In genomic region chr9:97312556-97312955, GRCh38 we compare ENCODE assay signal across 22 cellular contexts. TPM values are rescaled to one million over a fixed set of nuclear protein-coding genes. Genes with fewer than 3 reads are reported as not detected.
DNase-seq lines count a peak whose midpoint lies in the region; ATAC-seq and TF ChIP-seq lines count a peak whose summit lies in the region.
"Had no signal": no experiment of that assay in that cellular context is flagged by ENCODE, and none has a peak within 500 bp of the region (broad histone marks: within the 10 kb centered on the region; RNA-seq: fewer than 3 reads in every experiment).

No MANE protein-coding gene starts in this region.

- no peak overlapping the region for H3K4me3 ChIP-seq in esophagus muscularis mucosa
- no peak overlapping the region for H3K4me3 ChIP-seq in ovary
- H3K4me3 ChIP-seq: BLaER1 had no signal

- no peaks in the 10 kb centered on the region for H3K9me3 Mint-ChIP-seq in stimulated activated memory B cell treated with anti-CD40 and anti-IgM and Interleukin-4, amounts not matched to agents 10 μg/mL and 1 μg/mL and 100 μg/mL, for 72 hours
- H3K9me3 Mint-ChIP-seq: CD4-positive, alpha-beta memory T cell; CD4-positive, CD25-positive, alpha-beta regulatory T cell; CD8-positive, alpha-beta memory T cell had no signal

- TF ChIP-seq EP300 in esophagus muscularis mucosa (IDR thresholded peaks at IDR 0.05) = no peak
- no peak for TF ChIP-seq EP300 in ovary (IDR thresholded peaks at IDR 0.05)

- no peak for ATAC-seq in GM19324 (IDR thresholded peaks at IDR 0.05; ENCODE audit: low FRiP score, unreplicated experiment)
- ATAC-seq in stimulated activated memory B cell treated with anti-CD40 and anti-IgM and Interleukin-4, amounts not matched to agents 10 μg/mL and 1 μg/mL and 100 μg/mL, for 72 hours = no peak

- H3K27me3 ChIP-seq in esophagus muscularis mucosa = no peaks in the 10 kb centered on the region
- H3K27me3 ChIP-seq in ovary = no peaks in the 10 kb centered on the region
- H3K27me3 ChIP-seq: BLaER1 had no signal

- no peaks in the 10 kb centered on the region for H3K9me3 ChIP-seq in esophagus muscularis mucosa
- no peaks in the 10 kb centered on the region for H3K9me3 ChIP-seq in ovary
- H3K9me3 ChIP-seq: BE2C had no signal

- intact Hi-C loops in esophagus muscularis mucosa (cut with DNase I) = no loop called here
- intact Hi-C loops in ovary (cut with DNase I) = no loop called here

- H3K36me3 ChIP-seq in esophagus muscularis mucosa (peaks cover 3 to 86% (median 75%) of the 10 kb centered on the region in 4 donors), ovary (no peaks in the 10 kb centered on the region)
- H3K36me3 ChIP-seq: BE2C, BLaER1 had no signal

- no peak for TF ChIP-seq CTCF in esophagus muscularis mucosa (IDR thresholded peaks at IDR 0.05)
- no peak for TF ChIP-seq CTCF in ovary (IDR thresholded peaks at IDR 0.05)

- H3K4me1 ChIP-seq in esophagus muscularis mucosa (peaks cover 0 to 7% (median 5%) of the 10 kb centered on the region in 4 donors), ovary (ENCODE audit: insufficient read depth) (peaks cover 4% of the 10 kb centered on the region)
- H3K4me1 ChIP-seq: BE2C had no signal

- no peaks in the 10 kb centered on the region for H3K27me3 Mint-ChIP-seq in stimulated activated memory B cell treated with anti-CD40 and anti-IgM and Interleukin-4, amounts not matched to agents 10 μg/mL and 1 μg/mL and 100 μg/mL, for 72 hours
- H3K27me3 Mint-ChIP-seq: CD4-positive, alpha-beta memory T cell; CD4-positive, CD25-positive, alpha-beta regulatory T cell; CD8-positive, alpha-beta memory T cell had no signal

- peaks cover 49% of the 10 kb centered on the region for H3K36me3 Mint-ChIP-seq in stimulated activated memory B cell treated with anti-CD40 and anti-IgM and Interleukin-4, amounts not matched to agents 10 μg/mL and 1 μg/mL and 100 μg/mL, for 72 hours

- no peak overlapping the region for H3K27ac Mint-ChIP-seq in stimulated activated memory B cell treated with anti-CD40 and anti-IgM and Interleukin-4, amounts not matched to agents 10 μg/mL and 1 μg/mL and 100 μg/mL, for 72 hours
- H3K27ac Mint-ChIP-seq: CD4-positive, alpha-beta memory T cell; CD8-positive, alpha-beta memory T cell had no signal

- H3K4me1 Mint-ChIP-seq in stimulated activated memory B cell treated with anti-CD40 and anti-IgM and Interleukin-4, amounts not matched to agents 10 μg/mL and 1 μg/mL and 100 μg/mL, for 72 hours = no peaks in the 10 kb centered on the region
- H3K4me1 Mint-ChIP-seq: CD14-positive monocyte; CD4-positive, alpha-beta memory T cell; CD4-positive, CD25-positive, alpha-beta regulatory T cell; CD8-positive, alpha-beta memory T cell had no signal

- no peak overlapping the region for H3K4me3 Mint-ChIP-seq in stimulated activated memory B cell treated with anti-CD40 and anti-IgM and Interleukin-4, amounts not matched to agents 10 μg/mL and 1 μg/mL and 100 μg/mL, for 72 hours
- H3K4me3 Mint-ChIP-seq: CD14-positive monocyte; CD4-positive, alpha-beta memory T cell; CD4-positive, CD25-positive, alpha-beta regulatory T cell; CD8-positive, alpha-beta memory T cell had no signal

- 95% methylated on average over 5 of the region's 5 CpGs for WGBS in esophagus muscularis mucosa
- 86 to 90% (median 87%) methylated on average over 5 of the region's 5 CpGs for WGBS in ovary, 3 donors

- H3K27ac ChIP-seq in esophagus muscularis mucosa (replicated peaks in 1 of 4) (no peak overlapping the region), ovary (no peak overlapping the region)
- H3K27ac ChIP-seq: BLaER1 had no signal

- TF ChIP-seq POLR2A in esophagus muscularis mucosa (IDR thresholded peaks at IDR 0.05; ENCODE audit: low read depth) = no peak
- no peak for TF ChIP-seq POLR2A in ovary (IDR thresholded peaks at IDR 0.05)

- DNase-seq in cerebellar cortex (ENCODE audit: low spot score) (peak; percentile 38), esophagus muscularis mucosa (ENCODE audit: extremely low spot score) (peak; percentile 64), ovary (no peak)
- DNase-seq: 8988T; ACHN; BE2C; C1 segment of cervical spinal cord; CD4-positive, alpha-beta memory T cell; CD4-positive, CD25-positive, alpha-beta regulatory T cell; CD8-positive, alpha-beta memory T cell; COR-L47; DMS 273 treated with DMSO at 0.1 percent for 48 hours; DMS153; DMS53; DMS79; DND-41; EL; GF-D8 had no signal

RNA-seq across cellular contexts. Expression of gene CCDC180, which starts 5.1 kb away (rescaled TPM):
- total RNA-seq in esophagus muscularis mucosa (10 to 100 TPM in 1 of 4 donors, 1 to 10 TPM in 3; 1.9 to 15.0 (median 4.0) TPM), ovary (10 to 100 TPM in 1 of 7 donors, 1 to 10 TPM in 6; 5.5 to 11.7 (median 8.4) TPM)
- 1 to 10 TPM; 3.6 to 7.4 TPM for polyA plus RNA-seq in ovary

Comparison
In these comparisons a context has a peak if more than half of its experiments do, and no peak if none do; other contexts are left out.
1. DNase-seq: peak in cerebellar cortex (single experiment) and esophagus muscularis mucosa (single experiment); none in ovary (0 of 5).